11 cellular contexts compared by ENCODE assay signal in the genomic region with DNA sequence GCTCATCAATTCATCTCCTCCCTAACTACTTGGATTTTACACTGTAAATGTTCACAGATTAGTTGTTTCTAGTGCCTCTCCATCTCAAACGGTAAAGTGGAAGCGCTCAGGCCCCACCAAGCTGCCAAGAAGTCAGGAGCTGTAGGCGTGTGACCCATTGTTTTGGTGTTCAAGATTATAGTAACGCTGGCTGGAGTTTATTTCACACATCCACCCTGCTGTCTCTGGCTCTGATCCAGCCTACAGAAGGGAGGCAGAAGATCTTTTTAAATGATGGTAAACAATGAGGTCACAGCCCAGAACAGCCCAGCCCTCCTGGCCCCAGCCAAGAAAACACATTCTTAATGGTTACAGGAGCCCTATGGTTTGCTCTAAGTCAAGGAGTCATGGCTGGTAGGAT. TPM values are rescaled to one million over a fixed set of nuclear protein-coding genes. Genes with fewer than 3 reads are reported as not detected.
DNase-seq lines count a peak whose midpoint lies in the region; ATAC-seq and TF ChIP-seq lines count a peak whose summit lies in the region.
"Had no signal": no experiment of that assay in that cellular context is flagged by ENCODE, and none has a peak within 500 bp of the region (broad histone marks: within the 10 kb centered on the region; RNA-seq: fewer than 3 reads in every experiment).

No MANE protein-coding gene starts in this region.

- H3K4me3 ChIP-seq in fibroblast of lung (replicated peaks in 1 of 4; ENCODE audit: control extremely low read depth in 1 of 4, insufficient read depth in 1 of 4, low read depth in 3 of 4, low read length in 4 of 4), result no peak overlapping the region
- H3K4me3 ChIP-seq in ovary, result no peak overlapping the region
- no peak overlapping the region for H3K4me3 ChIP-seq in SJCRH30

- H3K4me1 ChIP-seq in fibroblast of lung (ENCODE audit: control insufficient read depth, extremely low read depth, insufficient read depth, low read length), result no peaks in the 10 kb centered on the region
- H3K4me1 ChIP-seq in ovary (ENCODE audit: insufficient read depth), result peaks cover 10% of the 10 kb centered on the region
- H3K4me1 ChIP-seq in SJCRH30, result no peaks in the 10 kb centered on the region

- H3K27me3 ChIP-seq in fibroblast of lung (ENCODE audit: control insufficient read depth, insufficient read depth, low read length) (no peaks in the 10 kb centered on the region), ovary (no peaks in the 10 kb centered on the region), SJCRH30 (no peaks in the 10 kb centered on the region)

- peak; percentile 86 for DNase-seq in AG20443 (ENCODE audit: low spot score)
- DNase-seq in NCI-H2227 (lab: John Stamatoyannopoulos, UW; ENCODE audit: unreplicated experiment), result peak; percentile 23
- DNase-seq in fibroblast of lung (ENCODE audit: low read depth in 2 of 2), result peak; percentile 94 to 98
- peak; percentile 80 to 90 (median 86) for DNase-seq in ovary
- DNase-seq in 8988T, result no peak
- no peak for DNase-seq in SJCRH30
- no peak for DNase-seq in stimulated activated naive CD4-positive, alpha-beta T cell (lab: John Stamatoyannopoulos, UW)
- DNase-seq: H9, NCI-H2107 had no signal

- no peaks in the 10 kb centered on the region for H3K79me2 ChIP-seq in fibroblast of lung (ENCODE audit: control insufficient read depth, insufficient read depth, low read length)

- TF ChIP-seq CTCF in fibroblast of lung (conservative IDR thresholded peaks at IDR 0.05 in 1 of 2, IDR thresholded peaks at IDR 0.05 in 1 of 2; ENCODE audit: low read depth in 1 of 2, low read length in 2 of 2), result no peak
- TF ChIP-seq CTCF in ovary (IDR thresholded peaks at IDR 0.05), result no peak

- intact Hi-C loops in ovary (cut with DNase I), result no loop called here

- WGBS in ovary, 3 donors, result 3 to 13% (median 8%) methylated on average over 4 of the region's 4 CpGs

- H4K20me1 ChIP-seq in fibroblast of lung (ENCODE audit: control insufficient read depth, extremely low read depth, insufficient read depth, low read length), result no peaks in the 10 kb centered on the region

- no peaks in the 10 kb centered on the region for H3K9me3 ChIP-seq in fibroblast of lung (ENCODE audit: control insufficient read depth, insufficient read depth, low read depth, low read length)
- H3K9me3 ChIP-seq in ovary, result no peaks in the 10 kb centered on the region
- H3K9me3 ChIP-seq in SJCRH30 (replicated peaks), result no peaks in the 10 kb centered on the region

- H3K36me3 ChIP-seq in fibroblast of lung (ENCODE audit: control insufficient read depth, insufficient read depth, low read length) (no peaks in the 10 kb centered on the region), ovary (no peaks in the 10 kb centered on the region), SJCRH30 (no peaks in the 10 kb centered on the region)

- H3K4me2 ChIP-seq in fibroblast of lung (ENCODE audit: extremely low read depth, insufficient read depth, low read length), result no peak overlapping the region

- TF ChIP-seq POLR2A in ovary (IDR thresholded peaks at IDR 0.05), result no peak

- TF ChIP-seq EP300 in ovary (IDR thresholded peaks at IDR 0.05), result no peak

- no peak for ATAC-seq in HG03159 (IDR thresholded peaks at IDR 0.05; ENCODE audit: unreplicated experiment)

- H2AFZ ChIP-seq in fibroblast of lung (ENCODE audit: low read length), result no peak overlapping the region

- no peak overlapping the region for H3K9ac ChIP-seq in fibroblast of lung (ENCODE audit: insufficient read depth, low read length)

- no peak overlapping the region for H3K27ac ChIP-seq in fibroblast of lung (ENCODE audit: insufficient read depth, low read length)
- peak overlapping the region; percentile 33 to 67 for H3K27ac ChIP-seq in ovary
- no peak overlapping the region for H3K27ac ChIP-seq in SJCRH30

RNA-seq across cellular contexts. Expression of a gene that starts 25.7 kb away (rescaled TPM):
- 37.7 and 47.3 TPM in 2 replicates for total RNA-seq in fibroblast of lung
- 3.1 and 10.7 TPM in 2 replicates for polyA plus RNA-seq in fibroblast of lung
- polyA plus RNA-seq in fibroblast of lung (2012), result 2.3 and 8.2 TPM in 2 replicates
- 6.5 and 19.6 TPM in 2 replicates for polyA minus RNA-seq in fibroblast of lung (ENCODE audit: low replicate concordance)
- 100 to 1,000 TPM in 1 of 7 donors, 10 to 100 TPM in 6; 14.5 to 118 (median 23.6) TPM for total RNA-seq in ovary
- polyA plus RNA-seq in ovary, result 10 to 100 TPM; 28.5 to 33.7 TPM
- 0.10 TPM in 1 of 2 replicates, not detected in the other for total RNA-seq in SJCRH30 (2014; rRNA removed; shearing (Covaris generic))
- total RNA-seq: activated CD8-positive, alpha-beta memory T cell treated with anti-CD3 and anti-CD28 coated beads for 36 hours had no signal

Comparison
In these comparisons a context has a peak if more than half of its experiments do, and no peak if none do; other contexts are left out.
1. DNase-seq: peak in AG20443 (single experiment), NCI-H2227 (single experiment), fibroblast of lung (2 of 2) and ovary (5 of 5); none in 8988T (single experiment), SJCRH30 (0 of 2) and stimulated activated naive CD4-positive, alpha-beta T cell (0 of 6).
2. H3K27ac ChIP-seq: peak in ovary (2 of 2); none in fibroblast of lung (single experiment) and SJCRH30 (single experiment).
3. RNA of a gene that starts 25.7 kb away (total RNA-seq): 37.7 to 47.3 TPM in fibroblast of lung and 14.5 to 118 TPM in ovary; 0.10 TPM in SJCRH30; every median in the first group is over 10 times any median in the second.